10 cellular contexts compared by ENCODE assay signal in genomic region chr2:223815186-223815883, GRCh38. TPM values are rescaled to one million over a fixed set of nuclear protein-coding genes. Genes with fewer than 3 reads are reported as not detected.
DNase-seq lines count a peak whose midpoint lies in the region; ATAC-seq and TF ChIP-seq lines count a peak whose summit lies in the region.
"Had no signal": no experiment of that assay in that cellular context is flagged by ENCODE, and none has a peak within 500 bp of the region (broad histone marks: within the 10 kb centered on the region; RNA-seq: fewer than 3 reads in every experiment).

No MANE protein-coding gene starts in this region.

- H3K27me3 Mint-ChIP-seq in nephron (ENCODE audit: low read depth): peaks cover 3% of the 10 kb centered on the region
- no peaks in the 10 kb centered on the region for H3K27me3 Mint-ChIP-seq in natural killer cell treated with Interleukin-12 subunit alpha and Interleukin-12 subunit beta and Interleukin-15 and Interleukin-18, amount 100 ng/mL, for 72 hours

- peaks cover 23% of the 10 kb centered on the region for H3K4me1 Mint-ChIP-seq in nephron
- H3K4me1 Mint-ChIP-seq in natural killer cell treated with Interleukin-12 subunit alpha and Interleukin-12 subunit beta and Interleukin-15 and Interleukin-18, amount 100 ng/mL, for 72 hours (ENCODE audit: low read depth in 2 of 2): no peaks in the 10 kb centered on the region

- no peak for TF ChIP-seq POLR2A in GM18505 (IDR thresholded peaks at IDR 0.05; ENCODE audit: borderline replicate concordance, extremely low read depth, insufficient read depth, insufficient read length)

- peak overlapping the region; percentile 63 to 82 (median 81) for H3K27ac Mint-ChIP-seq in nephron
- H3K27ac Mint-ChIP-seq in natural killer cell treated with Interleukin-12 subunit alpha and Interleukin-12 subunit beta and Interleukin-15 and Interleukin-18, amount 100 ng/mL, for 72 hours: no peak overlapping the region

- in situ Hi-C loops in astrocyte of the spinal cord (cut with HindIII; ENCODE audit: low sequenced_read_pairs): no loop called here

- peak; percentile 63 for DNase-seq in DMS79 (lab: John Stamatoyannopoulos, UW)
- peak; percentile 69 for DNase-seq in LoVo (ENCODE audit: low spot score)
- DNase-seq in astrocyte of the spinal cord (ENCODE audit: low read depth, low spot score): peak; percentile 97
- DNase-seq in mucosa of gallbladder (ENCODE audit: low spot score): no peak
- no peak for DNase-seq in natural killer cell treated with Interleukin-12 subunit alpha and Interleukin-12 subunit beta and Interleukin-15 and Interleukin-18, amount 100 ng/mL, for 72 hours (ENCODE audit: low spot score)
- DNase-seq: colonic mucosa, upper lobe of left lung had no signal

- ATAC-seq in GM18505 (IDR thresholded peaks at IDR 0.05; ENCODE audit: unreplicated experiment) (no peak), HG03139 (IDR thresholded peaks at IDR 0.05; ENCODE audit: unreplicated experiment) (no peak)
- no peak for ATAC-seq in natural killer cell treated with Interleukin-12 subunit alpha and Interleukin-12 subunit beta and Interleukin-15 and Interleukin-18, amount 100 ng/mL, for 72 hours

- H3K9me3 Mint-ChIP-seq in nephron: no peaks in the 10 kb centered on the region
- no peaks in the 10 kb centered on the region for H3K9me3 Mint-ChIP-seq in natural killer cell treated with Interleukin-12 subunit alpha and Interleukin-12 subunit beta and Interleukin-15 and Interleukin-18, amount 100 ng/mL, for 72 hours

- no peak overlapping the region for H3K4me3 ChIP-seq in astrocyte of the spinal cord (ENCODE audit: low read depth, low read length)
- H3K4me3 ChIP-seq: colonic mucosa, upper lobe of left lung had no signal

- H3K36me3 Mint-ChIP-seq in nephron (ENCODE audit: low read depth): no peaks in the 10 kb centered on the region
- no peaks in the 10 kb centered on the region for H3K36me3 Mint-ChIP-seq in natural killer cell treated with Interleukin-12 subunit alpha and Interleukin-12 subunit beta and Interleukin-15 and Interleukin-18, amount 100 ng/mL, for 72 hours

- no peak for TF ChIP-seq CTCF in astrocyte of the spinal cord (IDR thresholded peaks at IDR 0.05; ENCODE audit: low read depth, low read length)
- TF ChIP-seq CTCF in nephron (IDR thresholded peaks at IDR 0.05; ENCODE audit: unreplicated experiment in 3 of 3): no peak

- H3K4me3 Mint-ChIP-seq in nephron: peak overlapping the region in 2 of 3 experiments; percentile 7 to 48
- H3K4me3 Mint-ChIP-seq in natural killer cell treated with Interleukin-12 subunit alpha and Interleukin-12 subunit beta and Interleukin-15 and Interleukin-18, amount 100 ng/mL, for 72 hours: no peak overlapping the region

RNA-seq across cellular contexts. Expression of gene AP1S3, which starts 22.0 kb away (rescaled TPM):
- 43.3 TPM for total RNA-seq in mucosa of gallbladder
- total RNA-seq in natural killer cell treated with Interleukin-12 subunit alpha and Interleukin-12 subunit beta and Interleukin-15 and Interleukin-18, amount 100 ng/mL, for 72 hours: 1 to 10 TPM; 5.6 to 7.2 TPM

Comparison
In these comparisons a context has a peak if more than half of its experiments do, and no peak if none do; other contexts are left out.
1. DNase-seq: peak in DMS79 (single experiment), LoVo (single experiment) and astrocyte of the spinal cord (single experiment); none in mucosa of gallbladder (single experiment) and natural killer cell treated with Interleukin-12 subunit alpha and Interleukin-12 subunit beta and Interleukin-15 and Interleukin-18, amount 100 ng/mL, for 72 hours (single experiment).
2. H3K27ac Mint-ChIP-seq: peak in nephron (3 of 3); none in natural killer cell treated with Interleukin-12 subunit alpha and Interleukin-12 subunit beta and Interleukin-15 and Interleukin-18, amount 100 ng/mL, for 72 hours (0 of 2).